1 cellular context compared by ENCODE assay signal in the genomic region with DNA sequence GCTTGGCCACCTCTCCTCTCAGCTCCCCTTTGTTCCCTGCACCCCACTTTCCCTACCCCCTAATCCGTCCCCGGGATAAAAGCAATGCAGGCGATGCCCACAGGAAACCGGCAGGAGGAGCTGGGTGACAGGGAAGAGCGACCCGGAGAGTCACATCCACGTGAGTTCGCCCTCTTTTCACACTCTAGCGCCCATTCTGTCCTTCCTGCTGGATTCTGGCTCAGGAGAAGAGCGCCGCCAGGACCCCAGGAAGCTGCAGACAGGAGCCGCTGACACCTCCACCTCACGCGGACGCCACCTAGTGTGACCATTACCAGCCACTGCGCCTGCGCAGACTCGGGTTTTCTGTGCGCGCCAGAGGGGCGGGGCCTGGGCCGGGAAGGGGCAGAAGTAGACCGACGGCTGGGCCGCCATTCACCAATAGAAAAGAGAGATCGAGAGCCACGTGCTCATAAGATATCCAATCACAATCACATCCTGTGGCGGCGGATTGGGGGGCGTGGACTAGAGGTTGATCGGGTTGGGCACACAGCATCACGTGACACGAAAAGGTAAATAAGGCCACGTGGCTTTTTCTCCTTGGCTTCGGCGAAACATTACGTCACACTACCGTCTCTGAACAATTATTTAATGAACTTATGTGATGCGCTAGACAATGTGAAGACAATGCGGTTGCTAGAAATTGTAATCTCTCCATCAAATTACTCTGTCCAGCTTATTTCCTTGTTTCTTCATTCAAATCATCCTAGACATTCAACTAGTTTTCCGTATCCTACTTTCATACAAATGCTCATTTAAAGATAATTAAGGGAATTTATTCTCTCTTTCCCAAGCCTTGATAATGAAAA.
TF ChIP-seq lines count a peak whose summit lies in the region.

No MANE protein-coding gene starts in this region.

TF ChIP-seq in HepG2, 621 proteins besides CTCF, POLR2A, EP300 and RAD21 (continued from another document and continues in another):
- TF ChIP-seq, protein P1, sequence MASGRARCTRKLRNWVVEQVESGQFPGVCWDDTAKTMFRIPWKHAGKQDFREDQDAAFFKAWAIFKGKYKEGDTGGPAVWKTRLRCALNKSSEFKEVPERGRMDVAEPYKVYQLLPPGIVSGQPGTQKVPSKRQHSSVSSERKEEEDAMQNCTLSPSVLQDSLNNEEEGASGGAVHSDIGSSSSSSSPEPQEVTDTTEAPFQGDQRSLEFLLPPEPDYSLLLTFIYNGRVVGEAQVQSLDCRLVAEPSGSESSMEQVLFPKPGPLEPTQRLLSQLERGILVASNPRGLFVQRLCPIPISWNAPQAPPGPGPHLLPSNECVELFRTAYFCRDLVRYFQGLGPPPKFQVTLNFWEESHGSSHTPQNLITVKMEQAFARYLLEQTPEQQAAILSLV (CRISPR knock-in tag; IDR thresholded peaks at IDR 0.05; ENCODE audit: borderline replicate concordance): peak; percentile 81; the same call in 1 of the 2 replicates
- TF ChIP-seq ZNF703 (CRISPR knock-in tag; IDR thresholded peaks at IDR 0.05; ENCODE audit: borderline replicate concordance): no peak
- TF ChIP-seq, protein P2, sequence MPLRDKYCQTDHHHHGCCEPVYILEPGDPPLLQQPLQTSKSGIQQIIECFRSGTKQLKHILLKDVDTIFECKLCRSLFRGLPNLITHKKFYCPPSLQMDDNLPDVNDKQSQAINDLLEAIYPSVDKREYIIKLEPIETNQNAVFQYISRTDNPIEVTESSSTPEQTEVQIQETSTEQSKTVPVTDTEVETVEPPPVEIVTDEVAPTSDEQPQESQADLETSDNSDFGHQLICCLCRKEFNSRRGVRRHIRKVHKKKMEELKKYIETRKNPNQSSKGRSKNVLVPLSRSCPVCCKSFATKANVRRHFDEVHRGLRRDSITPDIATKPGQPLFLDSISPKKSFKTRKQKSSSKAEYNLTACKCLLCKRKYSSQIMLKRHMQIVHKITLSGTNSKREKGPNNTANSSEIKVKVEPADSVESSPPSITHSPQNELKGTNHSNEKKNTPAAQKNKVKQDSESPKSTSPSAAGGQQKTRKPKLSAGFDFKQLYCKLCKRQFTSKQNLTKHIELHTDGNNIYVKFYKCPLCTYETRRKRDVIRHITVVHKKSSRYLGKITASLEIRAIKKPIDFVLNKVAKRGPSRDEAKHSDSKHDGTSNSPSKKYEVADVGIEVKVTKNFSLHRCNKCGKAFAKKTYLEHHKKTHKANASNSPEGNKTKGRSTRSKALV (CRISPR knock-in tag; IDR thresholded peaks at IDR 0.05): 0 out of 2 replicates have a peak, but pooled peaks have one; percentile 63
- TF ChIP-seq FOSL1 (CRISPR knock-in tag; IDR thresholded peaks at IDR 0.05; ENCODE audit: borderline replicate concordance): no peak
- TF ChIP-seq RBM22 (optimal IDR thresholded peaks at IDR 0.05; ENCODE audit: low read length): no peak
- TF ChIP-seq POGZ (CRISPR knock-in tag; IDR thresholded peaks at IDR 0.05): peak; percentile 89
- TF ChIP-seq KLF11 (CRISPR knock-in tag; IDR thresholded peaks at IDR 0.05): peak; percentile 57; the same call in 1 of the 2 replicates
- no peak for TF ChIP-seq RFX1 (IDR thresholded peaks at IDR 0.05)
- no peak for TF ChIP-seq JARID2 (CRISPR knock-in tag; IDR thresholded peaks at IDR 0.05; ENCODE audit: insufficient replicate concordance)
- TF ChIP-seq SKI (IDR thresholded peaks at IDR 0.05; ENCODE audit: partially characterized antibody): no peak
- TF ChIP-seq POLR2AphosphoS2 (IDR thresholded peaks at IDR 0.05; ENCODE audit: low read depth, low read length): peak; percentile 76; the same call in 1 of the 2 replicates
- peak; percentile 46; the same call in 1 of the 2 replicates for TF ChIP-seq SP5 (CRISPR knock-in tag; IDR thresholded peaks at IDR 0.05; ENCODE audit: borderline replicate concordance, low read depth)
- peak; percentile 73; the same call in 1 of the 2 replicates for TF ChIP-seq ZNF670 (CRISPR knock-in tag; IDR thresholded peaks at IDR 0.05; ENCODE audit: borderline replicate concordance)
- no peak for TF ChIP-seq ZNF570 (CRISPR knock-in tag; IDR thresholded peaks at IDR 0.05; ENCODE audit: borderline replicate concordance)
- no peak for TF ChIP-seq DNMT3B (CRISPR knock-in tag; conservative IDR thresholded peaks at IDR 0.05)
- TF ChIP-seq JDP2 (CRISPR knock-in tag; IDR thresholded peaks at IDR 0.05; ENCODE audit: borderline replicate concordance): no peak
- no peak for TF ChIP-seq CBX2 (IDR thresholded peaks at IDR 0.05; ENCODE audit: low read depth, low read length)
- no peak for TF ChIP-seq CBX2 (CRISPR knock-in tag; IDR thresholded peaks at IDR 0.05; ENCODE audit: low read depth)
- TF ChIP-seq, protein P3, sequence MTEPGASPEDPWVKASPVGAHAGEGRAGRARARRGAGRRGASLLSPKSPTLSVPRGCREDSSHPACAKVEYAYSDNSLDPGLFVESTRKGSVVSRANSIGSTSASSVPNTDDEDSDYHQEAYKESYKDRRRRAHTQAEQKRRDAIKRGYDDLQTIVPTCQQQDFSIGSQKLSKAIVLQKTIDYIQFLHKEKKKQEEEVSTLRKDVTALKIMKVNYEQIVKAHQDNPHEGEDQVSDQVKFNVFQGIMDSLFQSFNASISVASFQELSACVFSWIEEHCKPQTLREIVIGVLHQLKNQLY (CRISPR knock-in tag; IDR thresholded peaks at IDR 0.05): peak; percentile 76; the same call in 1 of the 2 replicates
- peak; percentile 92 for TF ChIP-seq ZNF501 (CRISPR knock-in tag; IDR thresholded peaks at IDR 0.05)
- TF ChIP-seq KDM6A (CRISPR knock-in tag; IDR thresholded peaks at IDR 0.05; ENCODE audit: low read depth): no peak
- TF ChIP-seq ZNF780A (CRISPR knock-in tag; IDR thresholded peaks at IDR 0.05): no peak
- TF ChIP-seq, protein P4, sequence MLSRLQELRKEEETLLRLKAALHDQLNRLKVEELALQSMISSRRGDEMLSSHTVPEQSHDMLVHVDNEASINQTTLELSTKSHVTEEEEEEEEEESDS (CRISPR knock-in tag; IDR thresholded peaks at IDR 0.05; ENCODE audit: borderline replicate concordance): no peak
- TF ChIP-seq, protein P5, sequence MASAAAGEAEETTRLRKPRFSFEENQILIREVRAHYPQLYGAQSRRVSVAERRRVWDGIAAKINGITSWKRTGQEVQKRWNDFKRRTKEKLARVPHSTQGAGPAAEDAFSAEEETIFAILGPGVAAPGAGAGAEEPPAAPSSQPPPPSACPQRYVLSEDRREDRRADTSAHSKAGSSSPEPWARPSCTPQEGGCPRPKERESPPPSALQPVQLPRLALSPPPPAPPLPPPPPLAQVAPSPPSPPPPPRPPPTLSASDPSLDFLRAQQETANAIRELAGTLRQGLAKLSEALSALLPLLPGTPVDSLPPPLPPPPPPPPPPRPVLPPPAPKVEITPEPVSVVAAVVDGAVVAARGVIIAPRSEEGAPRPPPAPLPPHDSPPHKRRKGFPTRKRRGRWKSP (CRISPR knock-in tag; IDR thresholded peaks at IDR 0.05): 0 out of 2 replicates have a peak, but pooled peaks have one; percentile 55
- TF ChIP-seq, protein P6, sequence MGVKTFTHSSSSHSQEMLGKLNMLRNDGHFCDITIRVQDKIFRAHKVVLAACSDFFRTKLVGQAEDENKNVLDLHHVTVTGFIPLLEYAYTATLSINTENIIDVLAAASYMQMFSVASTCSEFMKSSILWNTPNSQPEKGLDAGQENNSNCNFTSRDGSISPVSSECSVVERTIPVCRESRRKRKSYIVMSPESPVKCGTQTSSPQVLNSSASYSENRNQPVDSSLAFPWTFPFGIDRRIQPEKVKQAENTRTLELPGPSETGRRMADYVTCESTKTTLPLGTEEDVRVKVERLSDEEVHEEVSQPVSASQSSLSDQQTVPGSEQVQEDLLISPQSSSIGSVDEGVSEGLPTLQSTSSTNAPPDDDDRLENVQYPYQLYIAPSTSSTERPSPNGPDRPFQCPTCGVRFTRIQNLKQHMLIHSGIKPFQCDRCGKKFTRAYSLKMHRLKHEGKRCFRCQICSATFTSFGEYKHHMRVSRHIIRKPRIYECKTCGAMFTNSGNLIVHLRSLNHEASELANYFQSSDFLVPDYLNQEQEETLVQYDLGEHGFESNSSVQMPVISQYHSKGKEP (CRISPR knock-in tag; IDR thresholded peaks at IDR 0.05): no peak
- TF ChIP-seq, protein P7, sequence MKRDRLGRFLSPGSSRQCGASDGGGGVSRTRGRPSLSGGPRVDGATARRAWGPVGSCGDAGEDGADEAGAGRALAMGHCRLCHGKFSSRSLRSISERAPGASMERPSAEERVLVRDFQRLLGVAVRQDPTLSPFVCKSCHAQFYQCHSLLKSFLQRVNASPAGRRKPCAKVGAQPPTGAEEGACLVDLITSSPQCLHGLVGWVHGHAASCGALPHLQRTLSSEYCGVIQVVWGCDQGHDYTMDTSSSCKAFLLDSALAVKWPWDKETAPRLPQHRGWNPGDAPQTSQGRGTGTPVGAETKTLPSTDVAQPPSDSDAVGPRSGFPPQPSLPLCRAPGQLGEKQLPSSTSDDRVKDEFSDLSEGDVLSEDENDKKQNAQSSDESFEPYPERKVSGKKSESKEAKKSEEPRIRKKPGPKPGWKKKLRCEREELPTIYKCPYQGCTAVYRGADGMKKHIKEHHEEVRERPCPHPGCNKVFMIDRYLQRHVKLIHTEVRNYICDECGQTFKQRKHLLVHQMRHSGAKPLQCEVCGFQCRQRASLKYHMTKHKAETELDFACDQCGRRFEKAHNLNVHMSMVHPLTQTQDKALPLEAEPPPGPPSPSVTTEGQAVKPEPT (CRISPR knock-in tag; IDR thresholded peaks at IDR 0.05; ENCODE audit: low read depth): no peak
- TF ChIP-seq ZBTB3 (CRISPR knock-in tag; IDR thresholded peaks at IDR 0.05; ENCODE audit: borderline replicate concordance, low read depth): peak; percentile 68; the same call in 1 of the 2 replicates
- TF ChIP-seq, protein P8, sequence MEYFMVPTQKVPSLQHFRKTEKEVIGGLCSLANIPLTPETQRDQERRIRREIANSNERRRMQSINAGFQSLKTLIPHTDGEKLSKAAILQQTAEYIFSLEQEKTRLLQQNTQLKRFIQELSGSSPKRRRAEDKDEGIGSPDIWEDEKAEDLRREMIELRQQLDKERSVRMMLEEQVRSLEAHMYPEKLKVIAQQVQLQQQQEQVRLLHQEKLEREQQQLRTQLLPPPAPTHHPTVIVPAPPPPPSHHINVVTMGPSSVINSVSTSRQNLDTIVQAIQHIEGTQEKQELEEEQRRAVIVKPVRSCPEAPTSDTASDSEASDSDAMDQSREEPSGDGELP (IDR thresholded peaks at IDR 0.05; ENCODE audit: borderline replicate concordance, low read depth): peak; percentile 46; the same call in 1 of the 2 replicates
- TF ChIP-seq ZNF713 (CRISPR knock-in tag; IDR thresholded peaks at IDR 0.05): no peak
- no peak for TF ChIP-seq ZNF160 (CRISPR knock-in tag; IDR thresholded peaks at IDR 0.05)
- TF ChIP-seq ZNF143 (CRISPR knock-in tag; IDR thresholded peaks at IDR 0.05): no peak; the same call in 1 of the 2 replicates
- TF ChIP-seq, protein P9, sequence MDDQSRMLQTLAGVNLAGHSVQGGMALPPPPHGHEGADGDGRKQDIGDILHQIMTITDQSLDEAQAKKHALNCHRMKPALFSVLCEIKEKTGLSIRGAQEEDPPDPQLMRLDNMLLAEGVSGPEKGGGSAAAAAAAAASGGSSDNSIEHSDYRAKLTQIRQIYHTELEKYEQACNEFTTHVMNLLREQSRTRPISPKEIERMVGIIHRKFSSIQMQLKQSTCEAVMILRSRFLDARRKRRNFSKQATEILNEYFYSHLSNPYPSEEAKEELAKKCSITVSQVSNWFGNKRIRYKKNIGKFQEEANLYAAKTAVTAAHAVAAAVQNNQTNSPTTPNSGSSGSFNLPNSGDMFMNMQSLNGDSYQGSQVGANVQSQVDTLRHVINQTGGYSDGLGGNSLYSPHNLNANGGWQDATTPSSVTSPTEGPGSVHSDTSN (CRISPR knock-in tag; IDR thresholded peaks at IDR 0.05; ENCODE audit: borderline replicate concordance): no peak
- peak; percentile 76; the same call in 1 of the 2 replicates for TF ChIP-seq ZNF75D (CRISPR knock-in tag; IDR thresholded peaks at IDR 0.05; ENCODE audit: borderline replicate concordance)
- no peak for TF ChIP-seq SMARCE1 (IDR thresholded peaks at IDR 0.05; ENCODE audit: borderline replicate concordance)
- TF ChIP-seq, protein P10, sequence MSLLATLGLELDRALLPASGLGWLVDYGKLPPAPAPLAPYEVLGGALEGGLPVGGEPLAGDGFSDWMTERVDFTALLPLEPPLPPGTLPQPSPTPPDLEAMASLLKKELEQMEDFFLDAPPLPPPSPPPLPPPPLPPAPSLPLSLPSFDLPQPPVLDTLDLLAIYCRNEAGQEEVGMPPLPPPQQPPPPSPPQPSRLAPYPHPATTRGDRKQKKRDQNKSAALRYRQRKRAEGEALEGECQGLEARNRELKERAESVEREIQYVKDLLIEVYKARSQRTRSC (CRISPR knock-in tag; IDR thresholded peaks at IDR 0.05; ENCODE audit: low read depth): no peak
- TF ChIP-seq KDM3A (CRISPR knock-in tag; IDR thresholded peaks at IDR 0.05; ENCODE audit: low read depth): no peak
- TF ChIP-seq ZNF747 (CRISPR knock-in tag; IDR thresholded peaks at IDR 0.05; ENCODE audit: borderline replicate concordance): 0 out of 2 replicates have a peak, but pooled peaks have one; percentile 28
- TF ChIP-seq, protein P11, sequence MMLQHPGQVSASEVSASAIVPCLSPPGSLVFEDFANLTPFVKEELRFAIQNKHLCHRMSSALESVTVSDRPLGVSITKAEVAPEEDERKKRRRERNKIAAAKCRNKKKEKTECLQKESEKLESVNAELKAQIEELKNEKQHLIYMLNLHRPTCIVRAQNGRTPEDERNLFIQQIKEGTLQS (CRISPR knock-in tag; IDR thresholded peaks at IDR 0.05): peak; percentile 36; the same call in 1 of the 2 replicates
- TF ChIP-seq YEATS2 (CRISPR knock-in tag; IDR thresholded peaks at IDR 0.05; ENCODE audit: borderline replicate concordance): peak; percentile 74; the same call in 1 of the 2 replicates
- no peak for TF ChIP-seq MATR3 (CRISPR knock-in tag; IDR thresholded peaks at IDR 0.05)
- peak; percentile 43; the same call in 1 of the 2 replicates for TF ChIP-seq NR2C2 (CRISPR knock-in tag; IDR thresholded peaks at IDR 0.05; ENCODE audit: borderline replicate concordance)
- no peak for TF ChIP-seq ZNF234 (CRISPR knock-in tag; conservative IDR thresholded peaks at IDR 0.05)
- TF ChIP-seq ZSCAN21 (CRISPR knock-in tag; IDR thresholded peaks at IDR 0.05; ENCODE audit: borderline replicate concordance): peak; percentile 56; the same call in 1 of the 2 replicates
- 0 out of 2 replicates have a peak, but pooled peaks have one; percentile 26 for TF ChIP-seq ZNF121 (CRISPR knock-in tag; IDR thresholded peaks at IDR 0.05)
- TF ChIP-seq MEIS1 (CRISPR knock-in tag; IDR thresholded peaks at IDR 0.05; ENCODE audit: borderline replicate concordance): peak; percentile 79; the same call in 1 of the 2 replicates
- TF ChIP-seq, protein P12, sequence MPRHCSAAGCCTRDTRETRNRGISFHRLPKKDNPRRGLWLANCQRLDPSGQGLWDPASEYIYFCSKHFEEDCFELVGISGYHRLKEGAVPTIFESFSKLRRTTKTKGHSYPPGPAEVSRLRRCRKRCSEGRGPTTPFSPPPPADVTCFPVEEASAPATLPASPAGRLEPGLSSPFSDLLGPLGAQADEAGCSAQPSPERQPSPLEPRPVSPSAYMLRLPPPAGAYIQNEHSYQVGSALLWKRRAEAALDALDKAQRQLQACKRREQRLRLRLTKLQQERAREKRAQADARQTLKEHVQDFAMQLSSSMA (CRISPR knock-in tag; IDR thresholded peaks at IDR 0.05): peak; percentile 89
- no peak for TF ChIP-seq AHR (CRISPR knock-in tag; IDR thresholded peaks at IDR 0.05)
- peak; percentile 51; the same call in 1 of the 2 replicates for TF ChIP-seq ZNF788 (CRISPR knock-in tag; IDR thresholded peaks at IDR 0.05; ENCODE audit: borderline replicate concordance)
- TF ChIP-seq SSRP1 (CRISPR knock-in tag; IDR thresholded peaks at IDR 0.05): no peak
